10 cellular contexts compared by ENCODE assay signal in the genomic region with DNA sequence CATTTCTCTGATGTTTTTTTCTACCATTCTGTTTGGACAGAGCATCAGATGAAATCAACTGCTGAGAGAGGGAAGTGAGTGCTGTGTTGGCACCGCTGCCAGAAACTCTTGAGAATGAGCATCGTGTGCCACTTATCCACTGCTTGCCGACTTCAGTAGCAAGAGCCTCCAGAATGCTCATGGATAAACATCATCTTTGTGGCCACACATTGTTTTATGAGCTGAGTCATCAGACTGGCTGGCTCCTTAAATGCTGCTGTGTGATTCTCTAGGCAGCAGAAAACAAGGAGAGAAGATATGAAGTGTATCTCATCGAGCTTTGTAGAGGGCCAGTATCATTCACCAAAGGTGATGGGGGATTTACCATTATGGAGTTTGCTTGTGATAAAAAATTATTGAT. TPM values are rescaled to one million over a fixed set of nuclear protein-coding genes. Genes with fewer than 3 reads are reported as not detected.
A peak's percentile ranks its signal among the peaks of the same experiment; 100 is the strongest.
DNase-seq lines count a peak whose midpoint lies in the region; ATAC-seq and TF ChIP-seq lines count a peak whose summit lies in the region.
"Had no signal": no experiment of that assay in that cellular context is flagged by ENCODE, and none has a peak within 500 bp of the region (broad histone marks: within the 10 kb centered on the region; RNA-seq: fewer than 3 reads in every experiment).

No MANE protein-coding gene starts in this region.

- intact Hi-C loops in mammary epithelial cell (cut with micrococcal nuclease): no loop called here

- peaks cover 5% of the 10 kb centered on the region for H4K20me1 ChIP-seq in mammary epithelial cell (ENCODE audit: insufficient read depth, low read length)

- no peak for TF ChIP-seq CTCF in mammary epithelial cell (conservative IDR thresholded peaks at IDR 0.05 in 1 of 2, IDR thresholded peaks at IDR 0.05 in 1 of 2; ENCODE audit: extremely low read depth in 1 of 2, insufficient read depth in 1 of 2, low read depth in 1 of 2, low read length in 2 of 2)

- no TSS peak for BruUV-seq in mammary epithelial cell (replicated peaks; lab: Mats Ljungman, UMichigan)

- H3K9me3 ChIP-seq in mammary epithelial cell (replicated peaks; ENCODE audit: insufficient read depth, low read length): no peaks in the 10 kb centered on the region

- ATAC-seq in HG03095 (IDR thresholded peaks at IDR 0.05; ENCODE audit: unreplicated experiment): no peak
- ATAC-seq in HG03280 (IDR thresholded peaks at IDR 0.05; ENCODE audit: unreplicated experiment): no peak
- no peak for ATAC-seq in GM18909 (IDR thresholded peaks at IDR 0.05; ENCODE audit: poor library complexity, unreplicated experiment)

- CTCF ChIA-PET in mammary epithelial cell (lab: Charles Lee; ENCODE audit: low non-redundant PET): no interaction called here

- peaks cover 28% of the 10 kb centered on the region for H3K27me3 ChIP-seq in mammary epithelial cell (ENCODE audit: insufficient read depth, low read length)

- H3K36me3 ChIP-seq in mammary epithelial cell (ENCODE audit: insufficient read depth, low read length): no peaks in the 10 kb centered on the region

- H3K4me3 ChIP-seq in mammary epithelial cell (replicated peaks in 1 of 3; ENCODE audit: insufficient read depth in 1 of 3, low read depth in 2 of 3, low read length in 3 of 3): no peak overlapping the region
- H3K4me3 ChIP-seq: coronary artery had no signal

- peaks cover 8% of the 10 kb centered on the region for H3K4me1 ChIP-seq in mammary epithelial cell (ENCODE audit: insufficient read depth, low read length)

- no peak overlapping the region for H3K27ac ChIP-seq in mammary epithelial cell (ENCODE audit: insufficient read depth, low read depth, low read length)
- H3K27ac ChIP-seq: coronary artery had no signal

- dilution Hi-C loops in mammary epithelial cell (cut with HindIII; ENCODE audit: low sequenced_read_pairs): no loop called here

- no peak overlapping the region for H3K4me2 ChIP-seq in mammary epithelial cell (ENCODE audit: insufficient read depth, low read depth, low read length)

- in situ Hi-C loops in mammary epithelial cell (cut with MboI; ENCODE audit: low sequenced_read_pairs in 2 of 2): no loop called here

- H3K9ac ChIP-seq in mammary epithelial cell (ENCODE audit: insufficient read depth, low read length): no peak overlapping the region

- no peaks in the 10 kb centered on the region for H3K79me2 ChIP-seq in mammary epithelial cell (ENCODE audit: insufficient read depth, low read length)

- no peak overlapping the region for H2AFZ ChIP-seq in mammary epithelial cell (ENCODE audit: low read depth, low read length)

- 74% methylated on average over 4 of the region's 4 CpGs for WGBS in mammary epithelial cell (ENCODE audit: low coverage, missing lambda C conversion rate)

- peak; percentile 86 for DNase-seq in ELR (ENCODE audit: low read depth)
- DNase-seq in NCI-H2029 treated with DMSO at 0.1 percent for 48 hours (lab: John Stamatoyannopoulos, UW): peak; percentile 85
- DNase-seq in mammary epithelial cell: peak; percentile 71
- DNase-seq in non-pigmented ciliary epithelial cell (ENCODE audit: low read depth): peak; percentile 57
- DNase-seq in NCI-H524 (lab: John Stamatoyannopoulos, UW): no peak
- DNase-seq: NCI-H1048 had no signal

RNA-seq across cellular contexts. Expression of gene DOCK3, which starts 3.4 kb away (rescaled TPM):
- total RNA-seq in mammary epithelial cell: under 1 TPM; 0.17 to 0.38 TPM
- 0.08 TPM for polyA plus RNA-seq in mammary epithelial cell
- not detected for polyA minus RNA-seq in mammary epithelial cell

RNA-seq across cellular contexts. Expression of gene MAPKAPK3, which starts 54.4 kb away (rescaled TPM):
- 100 to 1,000 TPM in 1 of 2 donors, 10 to 100 TPM in 1; 94.9 to 138 TPM for total RNA-seq in mammary epithelial cell
- 259 TPM for polyA plus RNA-seq in mammary epithelial cell
- polyA minus RNA-seq in mammary epithelial cell: 258 TPM

RNA-seq across cellular contexts. Expression of gene CISH, which starts 59.8 kb away (rescaled TPM):
- 1 to 10 TPM; 1.8 to 2.8 TPM for total RNA-seq in mammary epithelial cell
- polyA plus RNA-seq in mammary epithelial cell: 3.6 TPM
- polyA minus RNA-seq in mammary epithelial cell: 8.8 TPM

Comparison
In these comparisons a context has a peak if more than half of its experiments do, and no peak if none do; other contexts are left out.
1. DNase-seq: peak in ELR (single experiment), NCI-H2029 treated with DMSO at 0.1 percent for 48 hours (single experiment), mammary epithelial cell (single experiment) and non-pigmented ciliary epithelial cell (single experiment); none in NCI-H524 (0 of 2).